Comparison of ENCODE assay signal across 21 cellular contexts in the genomic region with DNA sequence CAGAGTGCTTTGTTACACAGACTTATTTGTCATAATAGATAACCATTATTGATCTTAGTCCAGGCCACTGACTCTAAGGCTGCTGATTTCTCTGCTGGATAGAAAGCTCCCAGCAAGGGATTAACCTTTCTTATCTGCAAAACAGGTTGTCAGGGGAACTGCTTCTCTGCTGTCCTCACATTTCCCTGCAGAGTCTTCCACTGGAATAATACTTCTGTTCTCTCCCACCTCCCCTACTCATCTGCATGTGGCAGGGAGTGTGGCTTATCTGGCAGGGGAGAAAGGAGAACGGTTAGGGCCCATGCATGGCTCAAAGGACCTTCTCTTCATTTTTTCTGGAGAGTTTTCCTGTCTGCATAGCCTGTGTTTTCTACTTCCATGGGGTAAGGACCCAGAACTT.
"Had no signal": no experiment of that assay in that cellular context is flagged by ENCODE, and none has a peak within 500 bp of the region (broad histone marks: within the 10 kb centered on the region; RNA-seq: fewer than 3 reads in every experiment).

No MANE protein-coding gene starts in this region.

- ATAC-seq: gastrocnemius medialis; heart right ventricle; left lobe of liver; mucosa of descending colon; natural killer cell; stimulated activated naive B cell treated with anti-CD40 and anti-IgM and Interleukin-4, amounts not matched to agents 10 μg/mL and 1 μg/mL and 100 μg/mL, for 72 hours had no signal

- H3K27me3 ChIP-seq: esophagus muscularis mucosa, gastrocnemius medialis, right atrium auricular region, sigmoid colon, stomach had no signal

- H3K9me3 ChIP-seq: esophagus muscularis mucosa, gastrocnemius medialis, heart right ventricle, mucosa of descending colon, sigmoid colon, stomach had no signal

- H3K36me3 ChIP-seq: esophagus muscularis mucosa, gastrocnemius medialis, heart right ventricle, right atrium auricular region, sigmoid colon, stomach had no signal

- DNase-seq: effector memory CD4-positive, alpha-beta T cell; gastrocnemius medialis; heart right ventricle; hypothalamus; kidney glomerular epithelial cell; mammary epithelial cell; mucosa of descending colon; natural killer cell; posterior cingulate gyrus; sigmoid colon; stimulated activated CD4-positive, alpha-beta T cell treated with anti-CD3 and anti-CD28 coated beads, Interleukin-2, amount 100 ng/mL, for 24 hours; stimulated activated CD4-positive, alpha-beta T cell treated with anti-CD3 and anti-CD28 coated beads, Interleukin-4, amount 100 ng/mL, for 4 hours; stimulated activated naive B cell treated with anti-CD40 and anti-IgM and Interleukin-4, amounts not matched to agents 10 μg/mL and 1 μg/mL and 100 μg/mL, for 72 hours; stomach; substantia nigra; trophoblast cell had no signal

- H3K4me1 ChIP-seq: esophagus muscularis mucosa, gastrocnemius medialis, heart right ventricle, right atrium auricular region, sigmoid colon had no signal

- H3K27ac ChIP-seq: epithelial cell of prostate, esophagus muscularis mucosa, gastrocnemius medialis, heart right ventricle, right atrium auricular region, sigmoid colon, skin epidermis, stomach had no signal

- H3K4me3 ChIP-seq: esophagus muscularis mucosa, gastrocnemius medialis, heart right ventricle, mucosa of descending colon, right atrium auricular region, sigmoid colon, skin epidermis, stomach had no signal
